2 cellular contexts compared by ENCODE assay signal in the genomic region with DNA sequence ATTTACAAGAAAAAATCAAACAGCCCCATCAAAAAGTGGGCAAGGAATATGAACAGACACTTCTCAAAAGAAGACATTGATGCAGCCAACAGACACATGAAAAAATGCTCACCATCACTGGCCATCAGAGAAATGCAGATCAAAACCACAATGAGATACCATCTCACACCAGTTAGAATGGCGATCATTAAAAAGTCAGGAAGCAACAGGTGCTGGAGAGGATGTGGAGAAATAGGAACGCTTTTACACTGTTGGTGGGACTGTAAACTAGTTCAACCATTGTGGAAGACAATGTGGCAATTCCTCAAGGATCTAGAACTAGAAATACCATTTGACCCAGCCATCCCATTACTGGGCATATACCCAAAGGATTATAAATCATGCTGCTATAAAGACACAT. TPM values are rescaled to one million over a fixed set of nuclear protein-coding genes. Genes with fewer than 3 reads are reported as not detected.
"Had no signal": no experiment of that assay in that cellular context is flagged by ENCODE, and none has a peak within 500 bp of the region (broad histone marks: within the 10 kb centered on the region; RNA-seq: fewer than 3 reads in every experiment).

No MANE protein-coding gene starts in this region.

RNA-seq across cellular contexts. Expression of a gene that starts 6.7 kb away (rescaled TPM):
- polyA plus RNA-seq: immature natural killer cell; naive thymus-derived CD4-positive, alpha-beta T cell had no signal
